14 cellular contexts compared by ENCODE assay signal in genomic region chr9:133342083-133342406, GRCh38. TPM values are rescaled to one million over a fixed set of nuclear protein-coding genes. Genes with fewer than 3 reads are reported as not detected.
A peak's percentile ranks its signal among the peaks of the same experiment; 100 is the strongest.
DNase-seq lines count a peak whose midpoint lies in the region; ATAC-seq and TF ChIP-seq lines count a peak whose summit lies in the region.
"Had no signal": no experiment of that assay in that cellular context is flagged by ENCODE, and none has a peak within 500 bp of the region (broad histone marks: within the 10 kb centered on the region; RNA-seq: fewer than 3 reads in every experiment).

No MANE protein-coding gene starts in this region.

- H3K4me1 Mint-ChIP-seq in CD14-positive monocyte = peaks cover 59% of the 10 kb centered on the region
- H3K4me1 Mint-ChIP-seq in CD4-positive, alpha-beta memory T cell = peaks cover 15 to 35% (median 27%) of the 10 kb centered on the region in 4 donors
- peaks cover 28% of the 10 kb centered on the region for H3K4me1 Mint-ChIP-seq in CD4-positive, alpha-beta T cell (ENCODE audit: low read depth)

- H2AK5ac ChIP-seq in mesendoderm (ENCODE audit: low read length) = no peak overlapping the region

- no peaks in the 10 kb centered on the region for H3K4me1 ChIP-seq in HEK293 (ENCODE audit: control insufficient read depth, insufficient read depth, low read length)
- H3K4me1 ChIP-seq in mesendoderm (ENCODE audit: control insufficient read depth, low read depth, low read length) = no peaks in the 10 kb centered on the region
- peaks cover 29% of the 10 kb centered on the region for H3K4me1 ChIP-seq in CD4-positive, alpha-beta memory T cell (ENCODE audit: insufficient read depth, low read length)
- H3K4me1 ChIP-seq: HAP-1 had no signal

- peak; percentile 35 for TF ChIP-seq CTCF in CD14-positive monocyte (IDR thresholded peaks at IDR 0.05)
- no peak; the same call in 1 of the 2 replicates for TF ChIP-seq CTCF in HEK293 (tag by site-specific recombination; IDR thresholded peaks at IDR 0.05)
- TF ChIP-seq CTCF in brain microvascular endothelial cell (IDR thresholded peaks at IDR 0.05; ENCODE audit: low read depth, low read length, missing control alignments) = peak; percentile 46
- no peak for TF ChIP-seq CTCF in CD4-positive, alpha-beta T cell (IDR thresholded peaks at IDR 0.05)

- no peaks in the 10 kb centered on the region for H3K27me3 Mint-ChIP-seq in CD14-positive monocyte (ENCODE audit: low read depth in 3 of 3)
- no peaks in the 10 kb centered on the region for H3K27me3 Mint-ChIP-seq in CD4-positive, alpha-beta memory T cell
- H3K27me3 Mint-ChIP-seq in CD4-positive, alpha-beta T cell = no peaks in the 10 kb centered on the region
- H3K27me3 Mint-ChIP-seq: stimulated activated naive CD8-positive, alpha-beta T cell treated with anti-CD3 and anti-CD28 coated beads, Interleukin-15, Interleukin-2, amounts not matched to agents 100 ng/mL and 50 ng/mL, for 24 hours had no signal

- no peak overlapping the region for H2BK120ac ChIP-seq in mesendoderm (ENCODE audit: low read depth, low read length)

- no peak overlapping the region for H3K4me3 ChIP-seq in HEK293 (ENCODE audit: low read depth, low read length)
- no peak overlapping the region for H3K4me3 ChIP-seq in brain microvascular endothelial cell (ENCODE audit: low read depth, low read length)
- no peak overlapping the region for H3K4me3 ChIP-seq in mesendoderm (ENCODE audit: low read length)
- H3K4me3 ChIP-seq in CD4-positive, alpha-beta memory T cell (ENCODE audit: low read length in 2 of 2) = no peak overlapping the region
- H3K4me3 ChIP-seq: HAP-1, MG63 had no signal

- no peak overlapping the region for H3K18ac ChIP-seq in mesendoderm (ENCODE audit: low read length)

- CTCF ChIA-PET in HEK293 (lab: Yijun Ruan, JAX) = interaction anchor here (0.5 to 3.1 kb wide), 14 partner anchors 9 to 320 kb away, joined by 3 to 17 read pairs (median 4); partner anchors contain the start of gene CACFD1
- CTCF ChIA-PET in CD4-positive, alpha-beta memory T cell (lab: Charles Lee; ENCODE audit: partially characterized antibody) = interaction anchor here (1.4 kb wide), 1 partner anchor 144 kb away, joined by 3 read pairs; no protein-coding TSS in a partner anchor
- CTCF ChIA-PET in CD4-positive, alpha-beta T cell (lab: Charles Lee) = no interaction called here

- H3K36me3 ChIP-seq in HEK293 (ENCODE audit: control insufficient read depth in 2 of 2, insufficient read depth in 1 of 2, low read length in 2 of 2) (peaks cover 0 to 77% of the 10 kb centered on the region in 2 experiments; a peak in 1 of 3 replicates), brain microvascular endothelial cell (replicated peaks) (peaks cover 44% of the 10 kb centered on the region), mesendoderm (ENCODE audit: control insufficient read depth, insufficient read depth, low read length) (peaks cover 14% of the 10 kb centered on the region)
- H3K36me3 ChIP-seq in CD4-positive, alpha-beta memory T cell (ENCODE audit: insufficient read depth, low read length) = peaks cover 60% of the 10 kb centered on the region

- H4K5ac ChIP-seq in mesendoderm (ENCODE audit: low read length) = no peak overlapping the region

- DNase-seq in CD14-positive monocyte (ENCODE audit: low spot score) (no peak), brain microvascular endothelial cell (no peak), mesendoderm (peak; percentile 81), T-helper 9 cell (no peak)
- no peak for DNase-seq in CD4-positive, alpha-beta memory T cell
- DNase-seq in CD4-positive, alpha-beta T cell = no peak
- DNase-seq: MG63; NCI-H510A treated with DMSO at 0.1 percent for 48 hours; stimulated activated CD4-positive, alpha-beta T cell treated with anti-CD3 and anti-CD28 coated beads, Interleukin-15, amount 100 ng/mL, for 24 hours had no signal

- H3K27me3 ChIP-seq in brain microvascular endothelial cell (replicated peaks) = no peaks in the 10 kb centered on the region
- no peaks in the 10 kb centered on the region for H3K27me3 ChIP-seq in mesendoderm (ENCODE audit: insufficient read depth, low read length, poor library complexity)
- no peaks in the 10 kb centered on the region for H3K27me3 ChIP-seq in CD4-positive, alpha-beta memory T cell (ENCODE audit: insufficient read depth, low read length)
- no peaks in the 10 kb centered on the region for H3K27me3 ChIP-seq in CD4-positive, alpha-beta T cell (ENCODE audit: control insufficient read depth, insufficient read depth, low read length)
- H3K27me3 ChIP-seq: MG63 had no signal

- H4K8ac ChIP-seq in mesendoderm (ENCODE audit: low read depth, low read length) = no peak overlapping the region

- H3K79me2 ChIP-seq in mesendoderm (ENCODE audit: control insufficient read depth, insufficient read depth, low read length) = peaks cover 18% of the 10 kb centered on the region

- no peak overlapping the region for H3K23ac ChIP-seq in mesendoderm (ENCODE audit: low read length)

- H3K79me1 ChIP-seq in mesendoderm (ENCODE audit: low read length) = peaks cover 17% of the 10 kb centered on the region

- POLR2A ChIA-PET in HEK293 (lab: Yijun Ruan, JAX) = interaction anchor here (1.0 to 2.0 kb wide), 3 partner anchors 10 to 312 kb away, joined by 3 to 12 read pairs (median 3); partner anchors contain the start of gene GTF3C5
- POLR2A ChIA-PET in CD4-positive, alpha-beta memory T cell (lab: Charles Lee; ENCODE audit: partially characterized antibody) = no interaction called here
- POLR2A ChIA-PET in CD4-positive, alpha-beta T cell (lab: Charles Lee) = interaction anchor here (0.9 kb wide), 1 partner anchor 8 kb away, joined by 3 read pairs; no protein-coding TSS in a partner anchor

- H3K27ac ChIP-seq in HEK293 (ENCODE audit: extremely low read depth, low read depth, low read length) (no peak overlapping the region), brain microvascular endothelial cell (no peak overlapping the region), mesendoderm (ENCODE audit: low read depth, low read length) (no peak overlapping the region)
- H3K27ac ChIP-seq in CD4-positive, alpha-beta memory T cell (ENCODE audit: low read depth, low read length) = no peak overlapping the region
- H3K27ac ChIP-seq in CD4-positive, alpha-beta T cell (ENCODE audit: low read depth, low read length) = no peak overlapping the region

- no peak overlapping the region for H3K9ac ChIP-seq in mesendoderm (ENCODE audit: low read length)

- no peak for ATAC-seq in CD4-positive, alpha-beta T cell (ENCODE audit: poor library complexity)
- no peak for ATAC-seq in GM19463 (IDR thresholded peaks at IDR 0.05; ENCODE audit: unreplicated experiment)

- H2BK5ac ChIP-seq in mesendoderm (ENCODE audit: low read length) = no peak overlapping the region

- H3K4ac ChIP-seq in mesendoderm (ENCODE audit: low read depth, low read length) = no peak overlapping the region

- peak overlapping the region; percentile 82 to 93 (median 92) for H3K27ac Mint-ChIP-seq in CD14-positive monocyte
- H3K27ac Mint-ChIP-seq in CD4-positive, alpha-beta memory T cell = no peak overlapping the region
- H3K27ac Mint-ChIP-seq in CD4-positive, alpha-beta T cell = no peak overlapping the region
- H3K27ac Mint-ChIP-seq: nephron; stimulated activated naive CD8-positive, alpha-beta T cell treated with anti-CD3 and anti-CD28 coated beads, Interleukin-15, Interleukin-2, amounts not matched to agents 100 ng/mL and 50 ng/mL, for 24 hours had no signal

- no peak overlapping the region for H3K4me2 ChIP-seq in mesendoderm (ENCODE audit: low read length)

- H3K9me3 ChIP-seq in HEK293 (ENCODE audit: control insufficient read depth, insufficient read depth, low read depth, low read length) = no peaks in the 10 kb centered on the region
- no peaks in the 10 kb centered on the region for H3K9me3 ChIP-seq in CD4-positive, alpha-beta memory T cell (ENCODE audit: control insufficient read depth in 1 of 2, low read length in 2 of 2)
- no peaks in the 10 kb centered on the region for H3K9me3 ChIP-seq in CD4-positive, alpha-beta T cell (ENCODE audit: control insufficient read depth, low read length)
- H3K9me3 ChIP-seq: HAP-1, MG63 had no signal

- H3K36me3 Mint-ChIP-seq in CD14-positive monocyte = peaks cover 53 to 83% of the 10 kb centered on the region in 2 donors
- H3K36me3 Mint-ChIP-seq in CD4-positive, alpha-beta memory T cell = peaks cover 18 to 36% of the 10 kb centered on the region in 2 donors
- peaks cover 52% of the 10 kb centered on the region for H3K36me3 Mint-ChIP-seq in CD4-positive, alpha-beta T cell (ENCODE audit: low read depth)

- intact Hi-C loops in CD14-positive monocyte (cut with micrococcal nuclease) = loop anchor here in 1 of 2 donors (5.0 kb wide), 1 partner anchor 310 kb away; the partner anchor contains the start of gene GTF3C5
- intact Hi-C loops in CD4-positive, alpha-beta memory T cell (cut with micrococcal nuclease) = no loop called here
- intact Hi-C loops in CD4-positive, alpha-beta T cell (cut with DNase I, micrococcal nuclease) = loop anchor here in 1 of 2 experiments (10.0 kb wide), 1 partner anchor 937 kb away; the partner anchor contains the start of gene TTF1

- no peak overlapping the region for H2BK15ac ChIP-seq in mesendoderm (replicated peaks; ENCODE audit: low read depth)

- in situ Hi-C loops in brain microvascular endothelial cell (cut with HindIII; ENCODE audit: low pct_ligation_motif_present, low sequenced_read_pairs) = no loop called here

- peak overlapping the region; percentile 73 to 88 for H3K4me3 Mint-ChIP-seq in CD14-positive monocyte
- H3K4me3 Mint-ChIP-seq in CD4-positive, alpha-beta memory T cell = no peak overlapping the region
- H3K4me3 Mint-ChIP-seq in CD4-positive, alpha-beta T cell = no peak overlapping the region
- H3K4me3 Mint-ChIP-seq: stimulated activated naive CD8-positive, alpha-beta T cell treated with anti-CD3 and anti-CD28 coated beads, Interleukin-15, Interleukin-2, amounts not matched to agents 100 ng/mL and 50 ng/mL, for 24 hours had no signal

- WGBS in mesendoderm (ENCODE audit: extremely low coverage, insufficient coverage, low lambda C conversion rate) = no CpG with 5 or more reads among the region's 12 CpGs

- H3K9me3 Mint-ChIP-seq in CD14-positive monocyte = peaks cover 0 to 2% (median 0%) of the 10 kb centered on the region in 7 donors
- H3K9me3 Mint-ChIP-seq in CD4-positive, alpha-beta memory T cell = no peaks in the 10 kb centered on the region
- H3K9me3 Mint-ChIP-seq in CD4-positive, alpha-beta T cell = no peaks in the 10 kb centered on the region
- H3K9me3 Mint-ChIP-seq: nephron; stimulated activated naive CD8-positive, alpha-beta T cell treated with anti-CD3 and anti-CD28 coated beads, Interleukin-15, Interleukin-2, amounts not matched to agents 100 ng/mL and 50 ng/mL, for 24 hours had no signal

- no peak overlapping the region for H3K56ac ChIP-seq in mesendoderm (ENCODE audit: low read length)

RNA-seq across cellular contexts. Expression of gene MED22, which starts 5.9 kb away (rescaled TPM):
- polyA plus RNA-seq in CD14-positive monocyte = 1 to 10 TPM; 6.8 to 9.6 TPM
- polyA plus RNA-seq in mesendoderm (2013, experiment 1 of 2) = 57.8 TPM
- 56.7 TPM for polyA plus RNA-seq in mesendoderm (2013, experiment 2 of 2)
- 10 to 100 TPM; 40.2 to 42.8 TPM for total RNA-seq in CD4-positive, alpha-beta memory T cell
- polyA plus RNA-seq in CD4-positive, alpha-beta memory T cell = 10 to 100 TPM in 1 of 2 donors, 1 to 10 TPM in 1; 8.1 to 16.0 TPM
- 10 to 100 TPM; 15.7 to 18.0 TPM for total RNA-seq in CD4-positive, alpha-beta T cell

RNA-seq across cellular contexts. Expression of gene RPL7A, which starts 6.0 kb away (rescaled TPM):
- 100 to 1,000 TPM; 390 to 437 TPM for polyA plus RNA-seq in CD14-positive monocyte
- 2,135 TPM for polyA plus RNA-seq in mesendoderm (2013, experiment 1 of 2)
- 2,151 TPM for polyA plus RNA-seq in mesendoderm (2013, experiment 2 of 2)
- 1,000 to 10,000 TPM; 2,104 to 2,268 TPM for total RNA-seq in CD4-positive, alpha-beta memory T cell
- 1,000 to 10,000 TPM in 1 of 2 donors, 100 to 1,000 TPM in 1; 794 to 1,144 TPM for polyA plus RNA-seq in CD4-positive, alpha-beta memory T cell
- 1,000 to 10,000 TPM; 2,613 to 2,686 TPM for total RNA-seq in CD4-positive, alpha-beta T cell

RNA-seq across cellular contexts. Expression of gene SURF6, which starts 6.1 kb away (rescaled TPM):
- 1 to 10 TPM in 1 of 2 donors, under 1 TPM in 1; 0.75 to 2.9 TPM for polyA plus RNA-seq in CD14-positive monocyte
- 22.8 TPM for polyA plus RNA-seq in mesendoderm (2013, experiment 1 of 2)
- polyA plus RNA-seq in mesendoderm (2013, experiment 2 of 2) = 22.6 TPM
- total RNA-seq in CD4-positive, alpha-beta memory T cell = 10 to 100 TPM; 28.6 to 28.9 TPM
- 10 to 100 TPM in 1 of 2 donors, 1 to 10 TPM in 1; 2.3 to 13.4 TPM for polyA plus RNA-seq in CD4-positive, alpha-beta memory T cell
- total RNA-seq in CD4-positive, alpha-beta T cell = 10 to 100 TPM; 15.1 to 15.9 TPM

RNA-seq across cellular contexts. Expression of gene SURF1, which starts 14.2 kb away (rescaled TPM):
- polyA plus RNA-seq in CD14-positive monocyte = 100 to 1,000 TPM in 1 of 2 donors, 10 to 100 TPM in 1; 98.4 to 140 TPM
- polyA plus RNA-seq in mesendoderm (2013, experiment 1 of 2) = 20.4 TPM
- polyA plus RNA-seq in mesendoderm (2013, experiment 2 of 2) = 20.1 TPM
- total RNA-seq in CD4-positive, alpha-beta memory T cell = 10 to 100 TPM; 54.3 to 61.1 TPM
- 100 to 1,000 TPM; 105 to 114 TPM for polyA plus RNA-seq in CD4-positive, alpha-beta memory T cell
- 10 to 100 TPM; 42.5 to 45.9 TPM for total RNA-seq in CD4-positive, alpha-beta T cell

RNA-seq across cellular contexts. Expression of gene SURF2, which starts 14.3 kb away (rescaled TPM):
- polyA plus RNA-seq in CD14-positive monocyte = 10 to 100 TPM; 17.5 to 24.7 TPM
- polyA plus RNA-seq in mesendoderm (2013, experiment 1 of 2) = 66.8 TPM
- polyA plus RNA-seq in mesendoderm (2013, experiment 2 of 2) = 69.9 TPM
- 10 to 100 TPM; 19.5 to 19.8 TPM for total RNA-seq in CD4-positive, alpha-beta memory T cell
- 10 to 100 TPM; 29.7 to 46.7 TPM for polyA plus RNA-seq in CD4-positive, alpha-beta memory T cell
- 10 to 100 TPM; 12.7 TPM for total RNA-seq in CD4-positive, alpha-beta T cell

Comparison
In these comparisons a context has a peak if more than half of its experiments do, and no peak if none do; other contexts are left out.
1. H3K27ac Mint-ChIP-seq: peak in CD14-positive monocyte (7 of 7); none in CD4-positive, alpha-beta memory T cell (0 of 7) and CD4-positive, alpha-beta T cell (single experiment).
2. H3K4me3 Mint-ChIP-seq: peak in CD14-positive monocyte (2 of 2); none in CD4-positive, alpha-beta memory T cell (0 of 8) and CD4-positive, alpha-beta T cell (single experiment).
3. CTCF ChIP-seq: peak in CD14-positive monocyte (single experiment) and brain microvascular endothelial cell (single experiment); none in HEK293 (single experiment) and CD4-positive, alpha-beta T cell (single experiment).